ENCODE assay signal across 28 cellular contexts in genomic region chr22:28820885-28821284, GRCh38. TPM values are rescaled to one million over a fixed set of nuclear protein-coding genes. Genes with fewer than 3 reads are reported as not detected.
DNase-seq lines count a peak whose midpoint lies in the region; ATAC-seq and TF ChIP-seq lines count a peak whose summit lies in the region.
"Had no signal": no experiment of that assay in that cellular context is flagged by ENCODE, and none has a peak within 500 bp of the region (broad histone marks: within the 10 kb centered on the region; RNA-seq: fewer than 3 reads in every experiment).

No MANE protein-coding gene starts in this region.

- H3K27ac ChIP-seq in breast epithelium (peak overlapping the region; percentile 86 to 91), thyroid gland (peak overlapping the region; percentile 8 to 89 (median 73))
- H3K27ac ChIP-seq in naive thymus-derived CD4-positive, alpha-beta T cell (ENCODE audit: low read depth, low read length), result no peak overlapping the region
- H3K27ac ChIP-seq: cardiac muscle cell, gastroesophageal sphincter, SJCRH30 had no signal

- no peaks in the 10 kb centered on the region for H3K4me1 Mint-ChIP-seq in MCF 10A (ENCODE audit: insufficient read depth, unreplicated experiment)
- H3K4me1 Mint-ChIP-seq in T-helper 17 cell, result peaks cover 52% of the 10 kb centered on the region
- H3K4me1 Mint-ChIP-seq in naive thymus-derived CD4-positive, alpha-beta T cell, result peaks cover 48 to 84% (median 69%) of the 10 kb centered on the region in 7 donors

- peaks cover 11% of the 10 kb centered on the region for H3K36me3 Mint-ChIP-seq in MCF 10A (ENCODE audit: insufficient read depth, unreplicated experiment)
- H3K36me3 Mint-ChIP-seq in T-helper 17 cell (ENCODE audit: low read depth), result peaks cover 2% of the 10 kb centered on the region
- H3K36me3 Mint-ChIP-seq in naive thymus-derived CD4-positive, alpha-beta T cell, result peaks cover 0 to 43% (median 3%) of the 10 kb centered on the region in 5 donors
- H3K36me3 Mint-ChIP-seq: type B pancreatic cell had no signal

- TF ChIP-seq POLR2A in breast epithelium (IDR thresholded peaks at IDR 0.05) (no peak), thyroid gland (IDR thresholded peaks at IDR 0.05) (no peak)

- H3K9me3 ChIP-seq in breast epithelium, result no peaks in the 10 kb centered on the region
- no peaks in the 10 kb centered on the region for H3K9me3 ChIP-seq in T-helper 17 cell (ENCODE audit: control insufficient read depth, low read length, poor library complexity, severe bottlenecking)
- no peaks in the 10 kb centered on the region for H3K9me3 ChIP-seq in naive thymus-derived CD4-positive, alpha-beta T cell (ENCODE audit: control insufficient read depth in 2 of 3, low read length in 3 of 3)
- no peaks in the 10 kb centered on the region for H3K9me3 ChIP-seq in thyroid gland
- H3K9me3 ChIP-seq: gastroesophageal sphincter, mucosa of descending colon, SJCRH30 had no signal

- H3K4me1 ChIP-seq in breast epithelium (peaks cover 2 to 9% of the 10 kb centered on the region in 2 donors), thyroid gland (peaks cover 47 to 57% of the 10 kb centered on the region in 2 donors)
- peaks cover 16 to 47% of the 10 kb centered on the region in 2 donors for H3K4me1 ChIP-seq in naive thymus-derived CD4-positive, alpha-beta T cell (ENCODE audit: control insufficient read depth in 2 of 2, insufficient read depth in 2 of 2, low read length in 2 of 2)

- H3K4me3 ChIP-seq in breast epithelium, result no peak overlapping the region
- H3K4me3 ChIP-seq in naive thymus-derived CD4-positive, alpha-beta T cell (ENCODE audit: low read length), result no peak overlapping the region
- H3K4me3 ChIP-seq in thyroid gland (replicated peaks in 1 of 3), result no peak overlapping the region
- H3K4me3 ChIP-seq: cardiac muscle cell, gastroesophageal sphincter, mucosa of descending colon, SJCRH30 had no signal

- H3K27me3 ChIP-seq in breast epithelium, result no peaks in the 10 kb centered on the region
- H3K27me3 ChIP-seq in naive thymus-derived CD4-positive, alpha-beta T cell (ENCODE audit: control insufficient read depth in 2 of 2, insufficient read depth in 2 of 2, low read length in 2 of 2), result no peaks in the 10 kb centered on the region
- H3K27me3 ChIP-seq in thyroid gland, result no peaks in the 10 kb centered on the region
- H3K27me3 ChIP-seq: cardiac muscle cell, gastroesophageal sphincter, SJCRH30 had no signal

- intact Hi-C loops in breast epithelium (cut with DNase I; ENCODE audit: low total_unique reads) (no loop called here), MCF 10A (cut with micrococcal nuclease) (no loop called here), thyroid gland (cut with DNase I) (no loop called here)
- intact Hi-C loops in naive thymus-derived CD4-positive, alpha-beta T cell (cut with micrococcal nuclease), result no loop called here

- H3K27me3 Mint-ChIP-seq in MCF 10A (ENCODE audit: insufficient read depth, unreplicated experiment), result no peaks in the 10 kb centered on the region
- H3K27me3 Mint-ChIP-seq in T-helper 17 cell, result no peaks in the 10 kb centered on the region
- no peaks in the 10 kb centered on the region for H3K27me3 Mint-ChIP-seq in naive thymus-derived CD4-positive, alpha-beta T cell
- H3K27me3 Mint-ChIP-seq: B cell, IgD-negative memory B cell, type B pancreatic cell had no signal

- H3K36me3 ChIP-seq in breast epithelium (no peaks in the 10 kb centered on the region), thyroid gland (no peaks in the 10 kb centered on the region)
- no peaks in the 10 kb centered on the region for H3K36me3 ChIP-seq in naive thymus-derived CD4-positive, alpha-beta T cell (ENCODE audit: control insufficient read depth in 2 of 3, insufficient read depth in 3 of 3, low read length in 3 of 3)
- H3K36me3 ChIP-seq: cardiac muscle cell, gastroesophageal sphincter, SJCRH30 had no signal

- ATAC-seq in T-helper 17 cell (no peak), HG02610 (IDR thresholded peaks at IDR 0.05; ENCODE audit: unreplicated experiment) (no peak), GM18867 (IDR thresholded peaks at IDR 0.05; ENCODE audit: unreplicated experiment) (no peak)
- no peak for ATAC-seq in naive thymus-derived CD4-positive, alpha-beta T cell
- ATAC-seq: gastroesophageal sphincter, mucosa of descending colon, WTC11 had no signal

- H3K27ac Mint-ChIP-seq in MCF 10A (ENCODE audit: low read depth, unreplicated experiment) (no peak overlapping the region), T-helper 17 cell (peak overlapping the region; percentile 89)
- H3K27ac Mint-ChIP-seq in naive thymus-derived CD4-positive, alpha-beta T cell, result peak overlapping the region in 6 of 9 donors; percentile 59 to 98 (median 96)
- H3K27ac Mint-ChIP-seq: B cell, IgD-negative memory B cell had no signal

- DNase-seq in breast epithelium (ENCODE audit: low spot score in 2 of 2) (no peak), MCF 10A (ENCODE audit: unreplicated experiment) (no peak), T-helper 17 cell (no peak), thyroid gland (no peak), NCI-H526 (lab: John Stamatoyannopoulos, UW) (no peak)
- DNase-seq in naive thymus-derived CD4-positive, alpha-beta T cell, result no peak
- DNase-seq: ACHN; activated CD8-positive, alpha-beta memory T cell treated with anti-CD3 and anti-CD28 coated beads, Interleukin-2, amount 50 U/mL, for 4 hours; activated naive CD4-positive, alpha-beta T cell treated with anti-CD3 and anti-CD28 coated beads, Interleukin-2, amount 50 U/mL, for 16 hours; DMS53; effector CD4-positive, alpha-beta T cell; mucosa of descending colon; NCI-H1105; NCI-H187 treated with DMSO at 0.1 percent for 48 hours; NCI-H2171; RPMI8226; SJCRH30; stimulated activated CD4-positive, alpha-beta T cell treated with anti-CD3 and anti-CD28 coated beads, Interleukin-4, amount 100 ng/mL, for 24 hours; SW 1271 had no signal

- WGBS in thyroid gland, 2 donors, result 88% methylated on average over 2 of the region's 2 CpGs

- no peak overlapping the region for H3K4me3 Mint-ChIP-seq in MCF 10A (ENCODE audit: unreplicated experiment)
- no peak overlapping the region for H3K4me3 Mint-ChIP-seq in T-helper 17 cell
- H3K4me3 Mint-ChIP-seq in naive thymus-derived CD4-positive, alpha-beta T cell, result peak overlapping the region in 1 of 10 donors; percentile 23
- H3K4me3 Mint-ChIP-seq: activated T-helper 1 cell treated with anti-CD3 and anti-CD28 coated beads, Interleukin-12 subunit alpha, Interleukin-12 subunit beta, Interleukin-2, Interleukin-4 antibody, amounts not matched to agents 30 ng/mL and 10 ng/mL and 1 ng/mL, durations not matched to agents 14 hours and 24 hours and 36 hours; B cell; IgD-negative memory B cell; type B pancreatic cell; WTC11 had no signal

- BruUV-seq in MCF 10A (replicated peaks; lab: Mats Ljungman, UMichigan), result no TSS peak

- TF ChIP-seq CTCF in breast epithelium (IDR thresholded peaks at IDR 0.05) (no peak), MCF 10A (IDR thresholded peaks at IDR 0.05; ENCODE audit: unreplicated experiment) (no peak), thyroid gland (IDR thresholded peaks at IDR 0.05) (no peak)

- POLR2A ChIA-PET in MCF 10A (lab: Yijun Ruan, JAX), result no interaction called here
- POLR2A ChIA-PET in naive thymus-derived CD4-positive, alpha-beta T cell (lab: Charles Lee), result interaction anchor here (0.5 to 7.0 kb wide), 3 partner anchors 9 to 32 kb away, joined by 4 to 105 read pairs (median 42); partner anchors contain the start of gene XBP1

- H3K9me3 Mint-ChIP-seq in MCF 10A (ENCODE audit: unreplicated experiment), result no peaks in the 10 kb centered on the region
- H3K9me3 Mint-ChIP-seq in naive thymus-derived CD4-positive, alpha-beta T cell, result no peaks in the 10 kb centered on the region
- H3K9me3 Mint-ChIP-seq: activated T-helper 1 cell treated with anti-CD3 and anti-CD28 coated beads, Interleukin-12 subunit alpha, Interleukin-12 subunit beta, Interleukin-2, Interleukin-4 antibody, amounts not matched to agents 30 ng/mL and 10 ng/mL and 1 ng/mL, durations not matched to agents 14 hours and 24 hours and 36 hours; IgD-negative memory B cell; type B pancreatic cell; WTC11 had no signal

- CTCF ChIA-PET in MCF 10A (lab: Yijun Ruan, JAX), result interaction anchor here (0.6 kb wide), 2 partner anchors 14 to 249 kb away, joined by 3 read pairs; no protein-coding TSS in a partner anchor
- CTCF ChIA-PET in naive thymus-derived CD4-positive, alpha-beta T cell (lab: Charles Lee), result interaction anchor here (0.7 to 1.3 kb wide), 2 partner anchors 8 to 25 kb away, joined by 4 to 5 read pairs; no protein-coding TSS in a partner anchor

RNA-seq across cellular contexts. Expression of gene XBP1, which starts 20.5 kb away (rescaled TPM):
- total RNA-seq in breast epithelium, result 1,000 to 10,000 TPM in 2 of 3 donors, 100 to 1,000 TPM in 1; 156 to 1,772 (median 1,383) TPM
- 274 and 429 TPM in 2 replicates for total RNA-seq in MCF 10A (2022)
- 100 to 1,000 TPM; 146 to 156 TPM for total RNA-seq in T-helper 17 cell
- 100 to 1,000 TPM; 120 to 293 (median 144) TPM for total RNA-seq in naive thymus-derived CD4-positive, alpha-beta T cell
- polyA plus RNA-seq in naive thymus-derived CD4-positive, alpha-beta T cell, result 100 to 1,000 TPM; 250 to 417 TPM
- 100 to 1,000 TPM; 301 to 513 (median 421) TPM for total RNA-seq in thyroid gland

RNA-seq across cellular contexts. Expression of gene CCDC117, which starts 48.4 kb away (rescaled TPM):
- total RNA-seq in breast epithelium (10 to 100 TPM; 19.5 to 33.5 (median 23.9) TPM), MCF 10A (2022) (12.1 and 14.6 TPM in 2 replicates), T-helper 17 cell (10 to 100 TPM; 13.9 to 24.5 TPM), thyroid gland (10 to 100 TPM; 21.2 to 40.2 (median 26.5) TPM)
- 10 to 100 TPM; 13.5 to 33.5 (median 21.2) TPM for total RNA-seq in naive thymus-derived CD4-positive, alpha-beta T cell
- polyA plus RNA-seq in naive thymus-derived CD4-positive, alpha-beta T cell, result 10 to 100 TPM in 1 of 2 donors, 1 to 10 TPM in 1; 8.7 to 12.6 TPM
